Comparison of ENCODE assay signal across 12 cellular contexts in the genomic region with DNA sequence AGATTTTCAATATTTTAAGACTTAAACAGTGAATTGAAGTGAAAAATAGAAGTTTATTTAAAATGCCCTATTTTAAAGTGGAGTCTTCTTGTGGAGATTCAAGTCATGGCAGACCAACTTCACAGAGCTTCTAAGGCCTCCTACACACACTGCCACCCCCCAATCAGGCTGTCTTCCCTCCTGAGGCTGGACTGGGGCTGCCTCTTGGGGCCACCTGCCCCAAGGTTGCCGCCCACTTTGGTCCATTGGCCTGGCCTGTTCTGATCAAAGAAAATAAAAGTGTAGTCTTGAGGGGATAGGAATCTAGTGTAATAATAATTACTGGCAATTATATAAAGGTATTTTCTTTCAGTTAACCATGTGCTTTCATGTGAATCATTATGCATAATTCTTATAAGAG. TPM values are rescaled to one million over a fixed set of nuclear protein-coding genes. Genes with fewer than 3 reads are reported as not detected.
DNase-seq lines count a peak whose midpoint lies in the region; ATAC-seq and TF ChIP-seq lines count a peak whose summit lies in the region.
"Had no signal": no experiment of that assay in that cellular context is flagged by ENCODE, and none has a peak within 500 bp of the region (broad histone marks: within the 10 kb centered on the region; RNA-seq: fewer than 3 reads in every experiment).

No MANE protein-coding gene starts in this region.

- peaks cover 41% of the 10 kb centered on the region for H3K4me1 Mint-ChIP-seq in activated T-cell treated with anti-CD3 and anti-CD28 coated beads, Interleukin-2, amount 50 U/mL, for 72 hours (ENCODE audit: low read depth)
- H3K4me1 Mint-ChIP-seq in activated T-cell treated with anti-CD3 and anti-CD28 coated beads, Interleukin-2, amount 50 U/mL, for 24 hours (ENCODE audit: low read depth) = peaks cover 54% of the 10 kb centered on the region

- H3K9me3 Mint-ChIP-seq in activated T-cell treated with anti-CD3 and anti-CD28 coated beads, Interleukin-2, amount 50 U/mL, for 72 hours = no peaks in the 10 kb centered on the region
- no peaks in the 10 kb centered on the region for H3K9me3 Mint-ChIP-seq in activated T-cell treated with anti-CD3 and anti-CD28 coated beads, Interleukin-2, amount 50 U/mL, for 24 hours
- no peaks in the 10 kb centered on the region for H3K9me3 Mint-ChIP-seq in activated naive CD4-positive, alpha-beta T cell treated with anti-CD3 and anti-CD28 coated beads, Interleukin-2, amount 50 U/mL, for 72 hours
- H3K9me3 Mint-ChIP-seq: dendritic cell treated with granulocyte-macrophage colony-stimulating factor and Interleukin-4, amounts not matched to agents 40 ng/mL and 50 ng/mL, for 4 days; T-helper 1 cell treated with Interleukin-12 subunit alpha and Interleukin-12 subunit beta and Interleukin-4 antibody, amounts not matched to agents 30 μg/mL and 1 μg/mL, for 36 hours; type B pancreatic cell had no signal

- H3K27ac Mint-ChIP-seq in activated T-cell treated with anti-CD3 and anti-CD28 coated beads, Interleukin-2, amount 50 U/mL, for 72 hours = peak overlapping the region; percentile 98
- no peak overlapping the region for H3K27ac Mint-ChIP-seq in activated T-cell treated with anti-CD3 and anti-CD28 coated beads, Interleukin-2, amount 50 U/mL, for 24 hours
- no peak overlapping the region for H3K27ac Mint-ChIP-seq in activated naive CD4-positive, alpha-beta T cell treated with anti-CD3 and anti-CD28 coated beads, Interleukin-2, amount 50 U/mL, for 72 hours
- H3K27ac Mint-ChIP-seq: dendritic cell treated with granulocyte-macrophage colony-stimulating factor and Interleukin-4, amounts not matched to agents 40 ng/mL and 50 ng/mL, for 4 days; T-helper 1 cell treated with Interleukin-12 subunit alpha and Interleukin-12 subunit beta and Interleukin-4 antibody, amounts not matched to agents 30 μg/mL and 1 μg/mL, for 36 hours; type B pancreatic cell had no signal

- no peak for DNase-seq in activated T-cell treated with anti-CD3 and anti-CD28 coated beads, Interleukin-2, amount 50 U/mL, for 72 hours
- no peak for DNase-seq in activated T-cell treated with anti-CD3 and anti-CD28 coated beads, Interleukin-2, amount 50 U/mL, for 24 hours
- DNase-seq in NCI-H2196 (lab: John Stamatoyannopoulos, UW; ENCODE audit: unreplicated experiment) (no peak), D341Med (ENCODE audit: low spot score) (no peak)
- no peak for DNase-seq in activated naive CD4-positive, alpha-beta T cell treated with anti-CD3 and anti-CD28 coated beads, Interleukin-2, amount 50 U/mL, for 72 hours (ENCODE audit: low spot score in 2 of 2)
- DNase-seq: activated T-cell treated with anti-CD3 and anti-CD28 coated beads, Interleukin-2, amount 50 U/mL, for 1 hour had no signal

- no peak overlapping the region for H3K27ac ChIP-seq in SU-DHL-6 (ENCODE audit: low read depth, low read length)
- peak overlapping the region; percentile 91 for H3K27ac ChIP-seq in subcutaneous abdominal adipose tissue (ENCODE audit: low read depth, low read length)

- H3K4me3 ChIP-seq in SU-DHL-6 (ENCODE audit: insufficient read depth, low read length, poor library complexity, severe bottlenecking) = peak overlapping the region; percentile 99
- H3K4me3 ChIP-seq in iPS-15b (ENCODE audit: low read depth, low read length) = peak overlapping the region; percentile 90
- peak overlapping the region; percentile 83 to 98 (median 93) for H3K4me3 ChIP-seq in subcutaneous abdominal adipose tissue (ENCODE audit: low read depth in 1 of 5, low read length in 5 of 5)

- peaks cover 7 to 20% of the 10 kb centered on the region in 2 donors for H3K36me3 Mint-ChIP-seq in activated T-cell treated with anti-CD3 and anti-CD28 coated beads, Interleukin-2, amount 50 U/mL, for 72 hours (ENCODE audit: insufficient read depth in 2 of 2)
- peaks cover 50% of the 10 kb centered on the region for H3K36me3 Mint-ChIP-seq in activated T-cell treated with anti-CD3 and anti-CD28 coated beads, Interleukin-2, amount 50 U/mL, for 24 hours (ENCODE audit: low read depth)
- H3K36me3 Mint-ChIP-seq in activated naive CD4-positive, alpha-beta T cell treated with anti-CD3 and anti-CD28 coated beads, Interleukin-2, amount 50 U/mL, for 72 hours = peaks cover 17 to 19% of the 10 kb centered on the region in 2 donors

- H3K9me3 ChIP-seq in SU-DHL-6 (ENCODE audit: insufficient read depth, low read length) (no peaks in the 10 kb centered on the region), iPS-15b (ENCODE audit: control insufficient read depth, insufficient read depth, low read length) (no peaks in the 10 kb centered on the region), subcutaneous abdominal adipose tissue (ENCODE audit: control insufficient read depth in 5 of 5, low read length in 5 of 5) (no peaks in the 10 kb centered on the region)

- H3K79me2 ChIP-seq in SU-DHL-6 (ENCODE audit: insufficient read depth, low read length) = peaks cover 87% of the 10 kb centered on the region

- H3K9me2 ChIP-seq in SU-DHL-6 (replicated peaks; ENCODE audit: insufficient read depth, low read length) = no peaks in the 10 kb centered on the region

- ATAC-seq in activated T-cell treated with anti-CD3 and anti-CD28 coated beads, Interleukin-2, amount 50 U/mL, for 72 hours (replicated peaks in 1 of 2) = no peak
- ATAC-seq in activated naive CD4-positive, alpha-beta T cell treated with anti-CD3 and anti-CD28 coated beads, Interleukin-2, amount 50 U/mL, for 72 hours = no peak

- TF ChIP-seq CTCF in SU-DHL-6 (IDR thresholded peaks at IDR 0.05; ENCODE audit: insufficient read depth, low read length, poor library complexity, severe bottlenecking) = no peak

- peaks cover 14% of the 10 kb centered on the region for H3K36me3 ChIP-seq in SU-DHL-6 (ENCODE audit: low read length)
- no peaks in the 10 kb centered on the region for H3K36me3 ChIP-seq in iPS-15b (ENCODE audit: control insufficient read depth, insufficient read depth, low read length)
- peaks cover 5 to 14% (median 8%) of the 10 kb centered on the region in 5 donors for H3K36me3 ChIP-seq in subcutaneous abdominal adipose tissue (ENCODE audit: control insufficient read depth in 5 of 5, insufficient read depth in 5 of 5, low read length in 5 of 5)

- peak overlapping the region; percentile 97 for H3K9ac ChIP-seq in SU-DHL-6 (ENCODE audit: low read length)
- H3K9ac ChIP-seq in iPS-15b (ENCODE audit: low read depth, low read length) = no peak overlapping the region
- peak overlapping the region in 3 of 5 donors; percentile 90 to 98 (median 95) for H3K9ac ChIP-seq in subcutaneous abdominal adipose tissue (ENCODE audit: low read length in 5 of 5)

- H3K4me3 Mint-ChIP-seq in activated T-cell treated with anti-CD3 and anti-CD28 coated beads, Interleukin-2, amount 50 U/mL, for 72 hours = no peak overlapping the region
- no peak overlapping the region for H3K4me3 Mint-ChIP-seq in activated T-cell treated with anti-CD3 and anti-CD28 coated beads, Interleukin-2, amount 50 U/mL, for 24 hours
- H3K4me3 Mint-ChIP-seq: dendritic cell treated with granulocyte-macrophage colony-stimulating factor and Interleukin-4, amounts not matched to agents 40 ng/mL and 50 ng/mL, for 4 days; T-helper 1 cell treated with Interleukin-12 subunit alpha and Interleukin-12 subunit beta and Interleukin-4 antibody, amounts not matched to agents 30 μg/mL and 1 μg/mL, for 36 hours; type B pancreatic cell had no signal

- no peaks in the 10 kb centered on the region for H3K27me3 Mint-ChIP-seq in activated T-cell treated with anti-CD3 and anti-CD28 coated beads, Interleukin-2, amount 50 U/mL, for 72 hours (ENCODE audit: low read depth)
- no peaks in the 10 kb centered on the region for H3K27me3 Mint-ChIP-seq in activated T-cell treated with anti-CD3 and anti-CD28 coated beads, Interleukin-2, amount 50 U/mL, for 24 hours
- H3K27me3 Mint-ChIP-seq: dendritic cell treated with granulocyte-macrophage colony-stimulating factor and Interleukin-4, amounts not matched to agents 40 ng/mL and 50 ng/mL, for 4 days; type B pancreatic cell had no signal

- H3K27me3 ChIP-seq in SU-DHL-6 (ENCODE audit: low read length) = no peaks in the 10 kb centered on the region
- no peaks in the 10 kb centered on the region for H3K27me3 ChIP-seq in iPS-15b (ENCODE audit: control insufficient read depth, insufficient read depth, low read length)
- H3K27me3 ChIP-seq in subcutaneous abdominal adipose tissue (ENCODE audit: control insufficient read depth in 5 of 5, insufficient read depth in 4 of 5, low read length in 5 of 5) = no peaks in the 10 kb centered on the region

- H2AFZ ChIP-seq in SU-DHL-6 (ENCODE audit: low read depth, low read length, severe bottlenecking) = no peak overlapping the region

- peak overlapping the region; percentile 98 for H3K4me2 ChIP-seq in SU-DHL-6 (ENCODE audit: low read depth, low read length, poor library complexity, severe bottlenecking)

- H4K20me1 ChIP-seq in SU-DHL-6 (ENCODE audit: low read depth, low read length) = peaks cover 8% of the 10 kb centered on the region

- H3K4me1 ChIP-seq in iPS-15b (ENCODE audit: control insufficient read depth, insufficient read depth, low read length) (peaks cover 3% of the 10 kb centered on the region), subcutaneous abdominal adipose tissue (ENCODE audit: control insufficient read depth in 5 of 5, insufficient read depth in 5 of 5, low read length in 5 of 5) (peaks cover 0 to 47% (median 38%) of the 10 kb centered on the region in 5 donors)

- H3F3A ChIP-seq in SU-DHL-6 (ENCODE audit: insufficient read depth) = no peaks in the 10 kb centered on the region

RNA-seq across cellular contexts. Expression of gene GOLT1B, which starts 1.3 kb away (rescaled TPM):
- 10 to 100 TPM; 46.3 to 51.2 TPM for total RNA-seq in activated T-cell treated with anti-CD3 and anti-CD28 coated beads, Interleukin-2, amount 50 U/mL, for 72 hours
- total RNA-seq in activated naive CD4-positive, alpha-beta T cell treated with anti-CD3 and anti-CD28 coated beads, Interleukin-2, amount 50 U/mL, for 72 hours = 10 to 100 TPM; 29.4 to 63.0 TPM

RNA-seq across cellular contexts. Expression of gene RECQL, which starts 1.4 kb away (rescaled TPM):
- 10 to 100 TPM; 92.7 to 93.4 TPM for total RNA-seq in activated T-cell treated with anti-CD3 and anti-CD28 coated beads, Interleukin-2, amount 50 U/mL, for 72 hours
- 100 to 1,000 TPM in 1 of 2 donors, 10 to 100 TPM in 1; 86.4 to 126 TPM for total RNA-seq in activated naive CD4-positive, alpha-beta T cell treated with anti-CD3 and anti-CD28 coated beads, Interleukin-2, amount 50 U/mL, for 72 hours

RNA-seq across cellular contexts. Expression of gene SPX, which starts 23.2 kb away (rescaled TPM):
- total RNA-seq in activated T-cell treated with anti-CD3 and anti-CD28 coated beads, Interleukin-2, amount 50 U/mL, for 72 hours = 1 to 10 TPM; 1.6 to 2.8 TPM
- under 1 TPM; 0.30 to 0.39 TPM for total RNA-seq in activated naive CD4-positive, alpha-beta T cell treated with anti-CD3 and anti-CD28 coated beads, Interleukin-2, amount 50 U/mL, for 72 hours
